In the genomic region with DNA sequence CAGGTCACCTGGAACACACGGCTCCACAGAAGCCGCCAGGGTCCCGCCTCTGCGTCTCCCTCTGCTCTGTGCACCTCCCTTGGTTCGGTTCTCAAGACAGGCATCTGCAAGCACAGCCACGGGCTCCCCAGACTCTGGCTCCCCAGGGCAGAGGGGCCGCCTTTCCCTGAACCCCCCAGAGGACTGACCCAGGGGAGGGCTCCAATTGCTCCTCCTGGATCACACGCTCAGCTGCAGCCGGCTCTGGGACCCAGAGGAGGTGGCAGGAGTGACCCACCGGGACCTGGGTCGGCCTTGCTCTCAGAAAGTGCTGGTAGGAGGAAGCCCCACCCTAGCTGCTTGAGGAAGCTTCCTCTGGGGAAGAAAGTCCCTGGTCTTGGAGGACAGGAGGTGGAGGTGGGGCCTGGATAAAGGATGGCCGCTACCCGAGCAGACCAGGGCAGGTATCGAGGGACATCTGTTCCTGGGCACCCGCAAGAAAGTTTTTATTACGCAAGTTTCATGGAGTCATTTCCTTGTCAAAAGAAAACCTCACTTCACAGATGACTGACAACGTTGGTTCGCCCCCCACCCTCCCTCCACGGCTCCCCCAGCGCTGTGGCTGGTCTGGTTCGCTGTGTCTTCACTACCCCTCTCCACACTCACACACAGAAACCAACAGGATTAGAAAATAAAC, we compare ENCODE assay signal across 1 cellular context.
TF ChIP-seq lines count a peak whose summit lies in the region.

No MANE protein-coding gene starts in this region.

TF ChIP-seq in GM23338, 12 proteins besides CTCF, POLR2A, EP300 and RAD21 (continued from another document):
- TF ChIP-seq, protein P1, sequence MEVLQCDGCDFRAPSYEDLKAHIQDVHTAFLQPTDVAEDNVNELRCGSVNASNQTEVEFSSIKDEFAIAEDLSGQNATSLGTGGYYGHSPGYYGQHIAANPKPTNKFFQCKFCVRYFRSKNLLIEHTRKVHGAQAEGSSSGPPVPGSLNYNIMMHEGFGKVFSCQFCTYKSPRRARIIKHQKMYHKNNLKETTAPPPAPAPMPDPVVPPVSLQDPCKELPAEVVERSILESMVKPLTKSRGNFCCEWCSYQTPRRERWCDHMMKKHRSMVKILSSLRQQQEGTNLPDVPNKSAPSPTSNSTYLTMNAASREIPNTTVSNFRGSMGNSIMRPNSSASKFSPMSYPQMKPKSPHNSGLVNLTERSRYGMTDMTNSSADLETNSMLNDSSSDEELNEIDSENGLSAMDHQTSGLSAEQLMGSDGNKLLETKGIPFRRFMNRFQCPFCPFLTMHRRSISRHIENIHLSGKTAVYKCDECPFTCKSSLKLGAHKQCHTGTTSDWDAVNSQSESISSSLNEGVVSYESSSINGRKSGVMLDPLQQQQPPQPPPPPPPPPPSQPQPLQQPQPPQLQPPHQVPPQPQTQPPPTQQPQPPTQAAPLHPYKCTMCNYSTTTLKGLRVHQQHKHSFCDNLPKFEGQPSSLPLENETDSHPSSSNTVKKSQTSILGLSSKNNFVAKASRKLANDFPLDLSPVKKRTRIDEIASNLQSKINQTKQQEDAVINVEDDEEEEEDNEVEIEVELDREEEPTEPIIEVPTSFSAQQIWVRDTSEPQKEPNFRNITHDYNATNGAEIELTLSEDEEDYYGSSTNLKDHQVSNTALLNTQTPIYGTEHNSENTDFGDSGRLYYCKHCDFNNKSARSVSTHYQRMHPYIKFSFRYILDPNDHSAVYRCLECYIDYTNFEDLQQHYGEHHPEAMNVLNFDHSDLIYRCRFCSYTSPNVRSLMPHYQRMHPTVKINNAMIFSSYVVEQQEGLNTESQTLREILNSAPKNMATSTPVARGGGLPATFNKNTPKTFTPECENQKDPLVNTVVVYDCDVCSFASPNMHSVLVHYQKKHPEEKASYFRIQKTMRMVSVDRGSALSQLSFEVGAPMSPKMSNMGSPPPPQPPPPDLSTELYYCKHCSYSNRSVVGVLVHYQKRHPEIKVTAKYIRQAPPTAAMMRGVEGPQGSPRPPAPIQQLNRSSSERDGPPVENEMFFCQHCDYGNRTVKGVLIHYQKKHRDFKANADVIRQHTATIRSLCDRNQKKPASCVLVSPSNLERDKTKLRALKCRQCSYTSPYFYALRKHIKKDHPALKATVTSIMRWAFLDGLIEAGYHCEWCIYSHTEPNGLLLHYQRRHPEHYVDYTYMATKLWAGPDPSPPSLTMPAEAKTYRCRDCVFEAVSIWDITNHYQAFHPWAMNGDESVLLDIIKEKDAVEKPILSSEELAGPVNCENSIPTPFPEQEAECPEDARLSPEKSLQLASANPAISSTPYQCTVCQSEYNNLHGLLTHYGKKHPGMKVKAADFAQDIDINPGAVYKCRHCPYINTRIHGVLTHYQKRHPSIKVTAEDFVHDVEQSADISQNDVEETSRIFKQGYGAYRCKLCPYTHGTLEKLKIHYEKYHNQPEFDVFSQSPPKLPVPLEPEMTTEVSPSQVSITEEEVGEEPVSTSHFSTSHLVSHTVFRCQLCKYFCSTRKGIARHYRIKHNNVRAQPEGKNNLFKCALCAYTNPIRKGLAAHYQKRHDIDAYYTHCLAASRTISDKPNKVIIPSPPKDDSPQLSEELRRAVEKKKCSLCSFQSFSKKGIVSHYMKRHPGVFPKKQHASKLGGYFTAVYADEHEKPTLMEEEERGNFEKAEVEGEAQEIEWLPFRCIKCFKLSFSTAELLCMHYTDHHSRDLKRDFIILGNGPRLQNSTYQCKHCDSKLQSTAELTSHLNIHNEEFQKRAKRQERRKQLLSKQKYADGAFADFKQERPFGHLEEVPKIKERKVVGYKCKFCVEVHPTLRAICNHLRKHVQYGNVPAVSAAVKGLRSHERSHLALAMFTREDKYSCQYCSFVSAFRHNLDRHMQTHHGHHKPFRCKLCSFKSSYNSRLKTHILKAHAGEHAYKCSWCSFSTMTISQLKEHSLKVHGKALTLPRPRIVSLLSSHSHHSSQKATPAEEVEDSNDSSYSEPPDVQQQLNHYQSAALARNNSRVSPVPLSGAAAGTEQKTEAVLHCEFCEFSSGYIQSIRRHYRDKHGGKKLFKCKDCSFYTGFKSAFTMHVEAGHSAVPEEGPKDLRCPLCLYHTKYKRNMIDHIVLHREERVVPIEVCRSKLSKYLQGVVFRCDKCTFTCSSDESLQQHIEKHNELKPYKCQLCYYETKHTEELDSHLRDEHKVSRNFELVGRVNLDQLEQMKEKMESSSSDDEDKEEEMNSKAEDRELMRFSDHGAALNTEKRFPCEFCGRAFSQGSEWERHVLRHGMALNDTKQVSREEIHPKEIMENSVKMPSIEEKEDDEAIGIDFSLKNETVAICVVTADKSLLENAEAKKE (CRISPR knock-in tag; IDR thresholded peaks at IDR 0.05): no peak
- no peak for TF ChIP-seq EZH2 (IDR thresholded peaks at IDR 0.05; ENCODE audit: low read depth, unreplicated experiment)
- no peak for TF ChIP-seq REST (IDR thresholded peaks at IDR 0.05; ENCODE audit: unreplicated experiment)
- no peak for TF ChIP-seq JUNB (IDR thresholded peaks at IDR 0.05; ENCODE audit: unreplicated experiment)
- TF ChIP-seq CREB1 (CRISPR knock-in tag; IDR thresholded peaks at IDR 0.05; ENCODE audit: low read depth): no peak
- no peak for TF ChIP-seq NANOG (IDR thresholded peaks at IDR 0.05; ENCODE audit: borderline replicate concordance)
- no peak for TF ChIP-seq ZNF114 (CRISPR knock-in tag; IDR thresholded peaks at IDR 0.05)
- TF ChIP-seq ETS1 (IDR thresholded peaks at IDR 0.05): no peak
- TF ChIP-seq STAT1 (IDR thresholded peaks at IDR 0.05; ENCODE audit: unreplicated experiment): no peak
